Comparison of ENCODE assay signal across 9 cellular contexts in the genomic region with DNA sequence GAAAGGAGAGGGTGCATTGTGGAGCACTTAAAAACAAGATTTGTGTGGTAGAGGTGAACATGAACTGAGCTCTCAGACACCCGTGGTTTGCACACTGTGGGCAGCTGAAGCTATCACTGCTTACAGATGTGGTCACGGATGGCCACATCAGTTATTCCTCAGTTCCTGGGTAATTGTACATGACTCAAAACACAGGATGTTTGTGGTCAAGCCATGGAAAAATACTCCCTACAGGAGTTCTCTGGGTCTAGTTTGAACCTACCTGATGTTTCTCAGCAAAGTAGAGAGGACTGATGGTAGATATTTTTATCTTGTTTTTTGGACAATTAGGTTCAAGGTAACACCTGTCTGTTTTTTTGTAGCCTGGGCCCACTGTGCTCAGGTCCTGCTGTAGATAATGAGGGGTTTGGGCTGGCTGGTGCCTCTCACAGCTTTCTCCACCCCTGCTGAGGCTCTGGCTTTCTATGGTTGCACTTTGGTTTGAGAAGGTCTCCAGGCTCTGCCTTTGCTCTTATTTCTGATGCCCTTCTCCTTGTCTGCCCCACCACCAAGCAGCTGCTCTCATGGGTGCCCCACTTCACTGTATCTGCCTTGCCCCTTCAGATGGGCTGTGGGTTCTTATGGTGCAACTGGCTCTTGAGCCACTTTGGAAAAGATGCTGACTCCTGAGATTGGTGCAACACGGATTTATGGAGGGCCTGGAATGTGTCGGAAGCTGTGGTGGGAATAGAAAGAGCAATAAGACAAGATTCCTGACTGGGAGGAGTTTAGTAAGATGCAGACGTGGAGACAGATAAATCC. TPM values are rescaled to one million over a fixed set of nuclear protein-coding genes. Genes with fewer than 3 reads are reported as not detected.
DNase-seq lines count a peak whose midpoint lies in the region; ATAC-seq, FAIRE-seq and TF ChIP-seq lines count a peak whose summit lies in the region.
"Had no signal": no experiment of that assay in that cellular context is flagged by ENCODE, and none has a peak within 500 bp of the region (broad histone marks: within the 10 kb centered on the region; RNA-seq: fewer than 3 reads in every experiment).

No MANE protein-coding gene starts in this region.

- H3K9me2 ChIP-seq in HCT116 (ENCODE audit: insufficient read depth) = no peaks in the 10 kb centered on the region

- H3K27me3 Mint-ChIP-seq in activated CD4-positive, alpha-beta T cell treated with anti-CD3 and anti-CD28 coated beads for 36 hours = peaks cover 4% of the 10 kb centered on the region
- H3K27me3 Mint-ChIP-seq in dendritic cell treated with granulocyte-macrophage colony-stimulating factor and Interleukin-4, amounts not matched to agents 40 ng/mL and 50 ng/mL, for 4 days = no peaks in the 10 kb centered on the region

- H3K79me2 ChIP-seq in HCT116 (ENCODE audit: insufficient read depth, low read length) = peaks cover 87% of the 10 kb centered on the region

- peak overlapping the region; percentile 86 for H3K27ac ChIP-seq in HCT116 (ENCODE audit: low read depth, low read length)

- ATAC-seq in HCT116 (peak; percentile 85), HG02571 (IDR thresholded peaks at IDR 0.05; ENCODE audit: unreplicated experiment) (no peak)
- ATAC-seq in activated CD4-positive, alpha-beta T cell treated with anti-CD3 and anti-CD28 coated beads for 36 hours = peak; percentile 81

- TF ChIP-seq POLR2A in HCT116 (IDR thresholded peaks at IDR 0.05; ENCODE audit: borderline replicate concordance, extremely low read depth, insufficient read depth, insufficient read length) = no peak

- FAIRE-seq in D721Med (lab: Jason Lieb, UNC) = no peak

- peaks cover 81% of the 10 kb centered on the region for H3K4me1 Mint-ChIP-seq in activated CD4-positive, alpha-beta T cell treated with anti-CD3 and anti-CD28 coated beads for 36 hours
- H3K4me1 Mint-ChIP-seq in dendritic cell treated with granulocyte-macrophage colony-stimulating factor and Interleukin-4, amounts not matched to agents 40 ng/mL and 50 ng/mL, for 4 days (ENCODE audit: low read depth) = peaks cover 48% of the 10 kb centered on the region

- peaks cover 2% of the 10 kb centered on the region for H3K9me3 Mint-ChIP-seq in activated CD4-positive, alpha-beta T cell treated with anti-CD3 and anti-CD28 coated beads for 36 hours (ENCODE audit: low read depth)
- H3K9me3 Mint-ChIP-seq in dendritic cell treated with granulocyte-macrophage colony-stimulating factor and Interleukin-4, amounts not matched to agents 40 ng/mL and 50 ng/mL, for 4 days = no peaks in the 10 kb centered on the region

- H3K4me2 ChIP-seq in HCT116 (ENCODE audit: low read length) = peak overlapping the region; percentile 51

- peaks cover 43 to 72% of the 10 kb centered on the region in 2 experiments for H3K36me3 ChIP-seq in HCT116 (ENCODE audit: control insufficient read depth in 1 of 2, insufficient read depth in 2 of 2, low read length in 2 of 2)

- CTCF ChIA-PET in HCT116 (lab: Charles Lee) = no interaction called here
- CTCF ChIA-PET in activated CD4-positive, alpha-beta T cell treated with anti-CD3 and anti-CD28 coated beads for 36 hours (lab: Charles Lee) = interaction anchor here (0.7 to 3.2 kb wide), 4 partner anchors 48 to 104 kb away, joined by 3 to 10 read pairs (median 3); no protein-coding TSS in a partner anchor

- no peaks in the 10 kb centered on the region for H4K20me1 ChIP-seq in HCT116 (ENCODE audit: insufficient read depth)

- TF ChIP-seq CTCF in HCT116 (IDR thresholded peaks at IDR 0.05 in 2 of 3, conservative IDR thresholded peaks at IDR 0.05 in 1 of 3; ENCODE audit: borderline replicate concordance in 1 of 3, insufficient read depth in 1 of 3, low read depth in 2 of 3, low read length in 2 of 3) = no peak
- TF ChIP-seq CTCF in D721Med (IDR thresholded peaks at IDR 0.05; ENCODE audit: insufficient read depth, missing control alignments) = no peak

- TF ChIP-seq RAD21 in HCT116 (IDR thresholded peaks at IDR 0.05; ENCODE audit: low read depth) = 0 out of 2 replicates have a peak, but pooled peaks have one; percentile 26

- RAD21 ChIA-PET in HCT116 (lab: Charles Lee; ENCODE audit: low non-redundant PET in 1 of 2, low total read pairs in 2 of 2, uncharacterized antibody in 2 of 2, unreplicated experiment in 2 of 2) = no interaction called here

- peak overlapping the region; percentile 62 for H3K27ac Mint-ChIP-seq in activated CD4-positive, alpha-beta T cell treated with anti-CD3 and anti-CD28 coated beads for 36 hours
- peak overlapping the region; percentile 9 for H3K27ac Mint-ChIP-seq in dendritic cell treated with granulocyte-macrophage colony-stimulating factor and Interleukin-4, amounts not matched to agents 40 ng/mL and 50 ng/mL, for 4 days

- no peak overlapping the region for H2AFZ ChIP-seq in HCT116 (ENCODE audit: low read depth, low read length, poor library complexity, severe bottlenecking)

- POLR2A ChIA-PET in HCT116 (lab: Charles Lee) = no interaction called here
- POLR2A ChIA-PET in activated CD4-positive, alpha-beta T cell treated with anti-CD3 and anti-CD28 coated beads for 36 hours (lab: Charles Lee) = interaction anchor here (0.6 kb wide), 1 partner anchor 21 kb away, joined by 4 read pairs; no protein-coding TSS in a partner anchor

- H3K9me3 ChIP-seq in HCT116 (ENCODE audit: control insufficient read depth in 1 of 2, insufficient read depth in 1 of 2, low read depth in 1 of 2, low read length in 2 of 2) = no peaks in the 10 kb centered on the region

- DNase-seq in HCT116 (ENCODE audit: low read depth, low spot score) (peak; percentile 73), D721Med (ENCODE audit: insufficient read length, low spot score) (no peak), SIG-M5 (lab: John Stamatoyannopoulos, UW) (no peak), RPMI8226 (no peak)
- peak; percentile 85 for DNase-seq in activated CD4-positive, alpha-beta T cell treated with anti-CD3 and anti-CD28 coated beads for 36 hours
- peak; percentile 37 for DNase-seq in stimulated activated CD8-positive, alpha-beta memory T cell treated with anti-CD3 and anti-CD28 coated beads, Interleukin-12 subunit alpha, Interleukin-12 subunit beta, amount 100 ng/mL, for 1 hour (ENCODE audit: low read depth)
- DNase-seq: left cardiac atrium had no signal

- no peak overlapping the region for H3K4me3 ChIP-seq in HCT116 (replicated peaks in 1 of 2; ENCODE audit: low read depth in 1 of 2, low read length in 2 of 2)

- intact Hi-C loops in HCT116 (cut with micrococcal nuclease) = no loop called here
- intact Hi-C loops in activated CD4-positive, alpha-beta T cell treated with anti-CD3 and anti-CD28 coated beads for 36 hours (cut with DNase I, micrococcal nuclease) = loop anchor here (1.0 to 5.0 kb wide), 6 partner anchors 41 to 561 kb away; no protein-coding TSS in a partner anchor
- intact Hi-C loops in dendritic cell treated with granulocyte-macrophage colony-stimulating factor and Interleukin-4, amounts not matched to agents 40 ng/mL and 50 ng/mL, for 4 days (cut with micrococcal nuclease) = no loop called here

- peak overlapping the region; percentile 37 for H3K4me3 Mint-ChIP-seq in activated CD4-positive, alpha-beta T cell treated with anti-CD3 and anti-CD28 coated beads for 36 hours
- no peak overlapping the region for H3K4me3 Mint-ChIP-seq in dendritic cell treated with granulocyte-macrophage colony-stimulating factor and Interleukin-4, amounts not matched to agents 40 ng/mL and 50 ng/mL, for 4 days

- H3K9ac ChIP-seq in HCT116 (ENCODE audit: low read length) = peak overlapping the region; percentile 40

- H3K36me3 Mint-ChIP-seq in activated CD4-positive, alpha-beta T cell treated with anti-CD3 and anti-CD28 coated beads for 36 hours (ENCODE audit: low read depth) = peaks cover 19% of the 10 kb centered on the region
- H3K36me3 Mint-ChIP-seq in dendritic cell treated with granulocyte-macrophage colony-stimulating factor and Interleukin-4, amounts not matched to agents 40 ng/mL and 50 ng/mL, for 4 days (ENCODE audit: low read depth) = peaks cover 73% of the 10 kb centered on the region

- BruUV-seq in HCT116 (replicated peaks; lab: Mats Ljungman, UMichigan) = no TSS peak

- peaks cover 32 to 63% of the 10 kb centered on the region in 2 experiments for H3K4me1 ChIP-seq in HCT116 (ENCODE audit: control insufficient read depth in 1 of 2, insufficient read depth in 2 of 2, low read length in 2 of 2)

- H3K27me3 ChIP-seq in HCT116 (ENCODE audit: insufficient read depth, low read length) = no peaks in the 10 kb centered on the region

TF ChIP-seq in HCT116, 20 proteins besides CTCF, POLR2A, EP300 and RAD21 (continues in another document):
- TF ChIP-seq YY1 (IDR thresholded peaks at IDR 0.05; ENCODE audit: extremely low read depth, insufficient replicate concordance, low read depth, low read length) (no peak), CBX3 (IDR thresholded peaks at IDR 0.05; ENCODE audit: low read depth) (0 out of 2 replicates have a peak, but pooled peaks have one; percentile 46), FOSL1 (IDR thresholded peaks at IDR 0.05; ENCODE audit: low read depth) (peak; percentile 87), EGR1 (IDR thresholded peaks at IDR 0.05; ENCODE audit: low read depth) (peak; percentile 32; the same call in 1 of the 2 replicates), ZNF274 (IDR thresholded peaks at IDR 0.05; ENCODE audit: low read depth, low read length) (no peak), MAX (IDR thresholded peaks at IDR 0.05) (peak; percentile 62; the same call in 1 of the 2 replicates), EZH2 (IDR thresholded peaks at IDR 0.05) (no peak), CEBPB (IDR thresholded peaks at IDR 0.05; ENCODE audit: low read depth) (peak; percentile 59; the same call in 1 of the 2 replicates), JUND (IDR thresholded peaks at IDR 0.05) (peak; percentile 87), ELF1 (IDR thresholded peaks at IDR 0.05; ENCODE audit: borderline replicate concordance, low read depth) (no peak)
- TF ChIP-seq, protein P1, sequence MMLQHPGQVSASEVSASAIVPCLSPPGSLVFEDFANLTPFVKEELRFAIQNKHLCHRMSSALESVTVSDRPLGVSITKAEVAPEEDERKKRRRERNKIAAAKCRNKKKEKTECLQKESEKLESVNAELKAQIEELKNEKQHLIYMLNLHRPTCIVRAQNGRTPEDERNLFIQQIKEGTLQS (IDR thresholded peaks at IDR 0.05) = no peak

RNA-seq across cellular contexts. Expression of gene CDCP1, which starts 40.1 kb away (rescaled TPM):
- total RNA-seq in HCT116 (2021; ENCODE audit: unreplicated experiment) = 196 TPM
- 167 and 184 TPM in 2 replicates for polyA plus RNA-seq in HCT116 (2012)
- total RNA-seq in activated CD4-positive, alpha-beta T cell treated with anti-CD3 and anti-CD28 coated beads for 36 hours = 1 to 10 TPM; 3.7 to 5.8 TPM

Comparison
In these comparisons a context has a peak if more than half of its experiments do, and no peak if none do; other contexts are left out.
1. DNase-seq: peak in HCT116 (single experiment), activated CD4-positive, alpha-beta T cell treated with anti-CD3 and anti-CD28 coated beads for 36 hours (single experiment) and stimulated activated CD8-positive, alpha-beta memory T cell treated with anti-CD3 and anti-CD28 coated beads, Interleukin-12 subunit alpha, Interleukin-12 subunit beta, amount 100 ng/mL, for 1 hour (single experiment); none in D721Med (single experiment), SIG-M5 (single experiment) and RPMI8226 (single experiment).
2. RNA of gene CDCP1, which starts 40.1 kb away (total RNA-seq): 196 TPM in HCT116 (single experiment); 3.7 to 5.8 TPM in activated CD4-positive, alpha-beta T cell treated with anti-CD3 and anti-CD28 coated beads for 36 hours; every median in the first group is over 10 times any median in the second.
3. intact Hi-C loops: an anchor here in activated CD4-positive, alpha-beta T cell treated with anti-CD3 and anti-CD28 coated beads for 36 hours (1.0 to 5.0 kb wide); none called in HCT116 and dendritic cell treated with granulocyte-macrophage colony-stimulating factor and Interleukin-4, amounts not matched to agents 40 ng/mL and 50 ng/mL, for 4 days.